Comparison of ENCODE assay signal across 9 cellular contexts in the genomic region with DNA sequence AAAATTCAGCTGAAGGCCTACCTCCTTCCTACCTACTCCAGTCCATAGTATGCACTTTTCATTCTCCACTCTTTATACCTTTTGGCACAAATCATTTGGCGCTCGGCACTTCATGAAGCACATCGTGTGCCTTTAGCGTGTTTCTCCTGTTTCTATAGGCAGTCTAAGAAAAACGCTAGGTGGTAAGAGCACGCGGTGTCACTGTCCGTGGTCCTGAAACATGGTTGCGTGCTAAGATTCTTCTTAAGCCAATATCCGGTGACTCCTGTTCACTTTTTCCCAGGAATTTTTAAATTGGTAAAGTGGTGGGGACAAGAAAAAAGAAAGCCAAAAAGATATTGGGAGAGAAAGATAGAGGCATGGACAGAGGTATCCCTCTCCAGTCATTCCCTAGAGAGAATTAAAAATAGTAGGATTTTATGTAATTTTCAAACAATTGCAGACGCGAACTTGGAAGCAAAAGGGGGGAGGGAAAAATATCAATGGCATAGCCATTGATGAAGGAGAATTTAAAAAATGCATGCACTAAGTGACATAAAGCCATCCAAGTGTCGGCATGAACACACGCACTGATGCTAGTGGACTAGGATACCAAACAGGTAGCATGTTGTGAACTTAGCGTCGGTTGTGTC. TPM values are rescaled to one million over a fixed set of nuclear protein-coding genes. Genes with fewer than 3 reads are reported as not detected.
DNase-seq lines count a peak whose midpoint lies in the region; ATAC-seq and TF ChIP-seq lines count a peak whose summit lies in the region.
"Had no signal": no experiment of that assay in that cellular context is flagged by ENCODE, and none has a peak within 500 bp of the region (broad histone marks: within the 10 kb centered on the region; RNA-seq: fewer than 3 reads in every experiment).

No MANE protein-coding gene starts in this region.

- H3K4me3 Mint-ChIP-seq in mesothelial cell of epicardium: peak overlapping the region; percentile 81

- no peak overlapping the region for H3K27ac ChIP-seq in colonic mucosa
- H3K27ac ChIP-seq: left ventricle myocardium inferior had no signal

- H3K4me3 ChIP-seq in colonic mucosa: no peak overlapping the region

- H3K27me3 ChIP-seq in colonic mucosa: peaks cover 3% of the 10 kb centered on the region

- TF ChIP-seq CTCF in colonic mucosa (IDR thresholded peaks at IDR 0.05): no peak
- TF ChIP-seq CTCF in mesothelial cell of epicardium (IDR thresholded peaks at IDR 0.05; ENCODE audit: unreplicated experiment): no peak
- no peak for TF ChIP-seq CTCF in omental fat pad (IDR thresholded peaks at IDR 0.05)

- no peaks in the 10 kb centered on the region for H3K36me3 ChIP-seq in colonic mucosa
- H3K36me3 ChIP-seq: left ventricle myocardium inferior had no signal

- no peak overlapping the region for H3K27ac Mint-ChIP-seq in mesothelial cell of epicardium

- ATAC-seq in omental fat pad (ENCODE audit: low FRiP score) (no peak), HG02759 (IDR thresholded peaks at IDR 0.05; ENCODE audit: unreplicated experiment) (no peak)

- H3K36me3 Mint-ChIP-seq in mesothelial cell of epicardium: no peaks in the 10 kb centered on the region

- H3K9ac ChIP-seq in colonic mucosa (ENCODE audit: low read depth in 2 of 2, low read length in 2 of 2): no peak overlapping the region

- peaks cover 8% of the 10 kb centered on the region for H3K4me1 Mint-ChIP-seq in mesothelial cell of epicardium

- intact Hi-C loops in colonic mucosa (cut with DNase I): no loop called here
- intact Hi-C loops in posterior vena cava (cut with DNase I): no loop called here

- H3K4me1 ChIP-seq in colonic mucosa: no peaks in the 10 kb centered on the region

- peaks cover 67% of the 10 kb centered on the region for H3K27me3 Mint-ChIP-seq in mesothelial cell of epicardium (ENCODE audit: low read depth)

- H3K9me3 ChIP-seq in colonic mucosa: no peaks in the 10 kb centered on the region
- H3K9me3 ChIP-seq: left ventricle myocardium inferior had no signal

- DNase-seq in EL: peak; percentile 21
- peak; percentile 46 for DNase-seq in LoVo (ENCODE audit: low spot score)
- peak; percentile 45 for DNase-seq in colonic mucosa
- DNase-seq in mesothelial cell of epicardium (ENCODE audit: low spot score in 2 of 2, unreplicated experiment in 2 of 2): peak; percentile 50 to 80
- DNase-seq in omental fat pad (ENCODE audit: low spot score): no peak
- no peak for DNase-seq in posterior vena cava (ENCODE audit: low spot score)
- no peak for DNase-seq in NCI-H1092 treated with DMSO at 0.1 percent for 48 hours (lab: John Stamatoyannopoulos, UW)
- DNase-seq: left ventricle myocardium inferior had no signal

- H3K9me3 Mint-ChIP-seq in mesothelial cell of epicardium: no peaks in the 10 kb centered on the region

RNA-seq across cellular contexts. Expression of a gene that starts 1.4 kb away (rescaled TPM):
- total RNA-seq in colonic mucosa (under 1 TPM; 0.17 to 0.88 TPM), mesothelial cell of epicardium (4.9 to 5.7 TPM (median 5.1 TPM) in 3 replicates), omental fat pad (under 1 TPM in 1 of 4 donors, not detected in 3; 0.19 TPM), posterior vena cava (not detected)
- total RNA-seq: left ventricle myocardium inferior had no signal

Comparison
In these comparisons a context has a peak if more than half of its experiments do, and no peak if none do; other contexts are left out.
1. DNase-seq: peak in EL (single experiment), LoVo (single experiment), colonic mucosa (single experiment) and mesothelial cell of epicardium (2 of 2); none in omental fat pad (single experiment), posterior vena cava (single experiment) and NCI-H1092 treated with DMSO at 0.1 percent for 48 hours (single experiment).